ENCODE assay signal across 23 cellular contexts in genomic region chr7:41819645-41820044, GRCh38.
DNase-seq lines count a peak whose midpoint lies in the region; ATAC-seq, FAIRE-seq and TF ChIP-seq lines count a peak whose summit lies in the region.
"Had no signal": no experiment of that assay in that cellular context is flagged by ENCODE, and none has a peak within 500 bp of the region (broad histone marks: within the 10 kb centered on the region; RNA-seq: fewer than 3 reads in every experiment).

No MANE protein-coding gene starts in this region.

- no peak for TF ChIP-seq POLR2A in transverse colon (IDR thresholded peaks at IDR 0.05)

- POLR2A ChIA-PET in SK-N-SH (lab: Yijun Ruan, JAX): no interaction called here

- no peaks in the 10 kb centered on the region for H3K27me3 Mint-ChIP-seq in osteocyte (ENCODE audit: unreplicated experiment)
- H3K27me3 Mint-ChIP-seq: CD4-positive, CD25-positive, alpha-beta regulatory T cell had no signal

- ATAC-seq in SK-N-SH treated with all-trans-retinoic acid at 6 μM for 48 hours: no peak
- ATAC-seq: CD8-positive, alpha-beta T cell; HCT116 had no signal

- peaks cover 6% of the 10 kb centered on the region for H3F3A ChIP-seq in SK-N-SH (replicated peaks; ENCODE audit: insufficient read depth)

- no peak overlapping the region for H3K9ac ChIP-seq in SK-N-SH
- H3K9ac ChIP-seq: BLaER1, GM23248 had no signal

- no peak overlapping the region for H2AFZ ChIP-seq in SK-N-SH (ENCODE audit: low read depth)
- H2AFZ ChIP-seq: GM23248 had no signal

- no peaks in the 10 kb centered on the region for H4K20me1 ChIP-seq in SK-N-SH (ENCODE audit: insufficient read depth)
- H4K20me1 ChIP-seq: BLaER1 had no signal

- H3K9me3 Mint-ChIP-seq in osteocyte (ENCODE audit: unreplicated experiment): peaks cover 11% of the 10 kb centered on the region
- H3K9me3 Mint-ChIP-seq: CD8-positive, alpha-beta T cell had no signal

- peaks cover 16% of the 10 kb centered on the region; the same call in 1 of the 2 replicates for H3K9me3 ChIP-seq in SK-N-SH
- no peaks in the 10 kb centered on the region for H3K9me3 ChIP-seq in transverse colon
- H3K9me3 ChIP-seq in right atrium auricular region: peaks cover 0 to 5% of the 10 kb centered on the region in 2 donors
- H3K9me3 ChIP-seq: Caco-2 had no signal

- peak overlapping the region; percentile 5 for H3K4me3 Mint-ChIP-seq in osteocyte (ENCODE audit: unreplicated experiment)
- H3K4me3 Mint-ChIP-seq: B cell; CD4-positive, CD25-positive, alpha-beta regulatory T cell; CD8-positive, alpha-beta T cell; H9 had no signal

- TF ChIP-seq EP300 in SK-N-SH (IDR thresholded peaks at IDR 0.05; ENCODE audit: borderline replicate concordance in 1 of 2, low read depth in 1 of 2, low read length in 1 of 2) (no peak), transverse colon (IDR thresholded peaks at IDR 0.05; ENCODE audit: low read depth) (no peak)

- 36% methylated on average over 1 of the region's 1 CpG for WGBS in SK-N-SH (ENCODE audit: low lambda C conversion rate)
- WGBS in transverse colon (ENCODE audit: low coverage in 1 of 2), 2 donors: 92 to 100% methylated on average over 1 of the region's 1 CpG

- CTCF ChIA-PET in SK-N-SH (lab: Yijun Ruan, JAX): no interaction called here

- no peak overlapping the region for H3K27ac ChIP-seq in SK-N-SH (ENCODE audit: low read depth in 2 of 2, low read length in 1 of 2)
- H3K27ac ChIP-seq in transverse colon: no peak overlapping the region
- H3K27ac ChIP-seq in right atrium auricular region: no peak overlapping the region
- H3K27ac ChIP-seq: 22Rv1, BLaER1, C4-2B, GM23248 had no signal

- H3K27me3 ChIP-seq in SK-N-SH (ENCODE audit: insufficient read depth) (no peaks in the 10 kb centered on the region), transverse colon (no peaks in the 10 kb centered on the region), right atrium auricular region (no peaks in the 10 kb centered on the region)
- H3K27me3 ChIP-seq: BLaER1 had no signal

- peaks cover 86% of the 10 kb centered on the region for H3K4me1 Mint-ChIP-seq in osteocyte (ENCODE audit: unreplicated experiment)

- in situ Hi-C loops in transverse colon (cut with MboI; ENCODE audit: low pct_ligation_motif_present in 1 of 4, low pct_unique_long_range_greater_than_20kb in 1 of 4, low sequenced_read_pairs in 3 of 4): no loop called here

- H3K9me2 ChIP-seq in SK-N-SH: no peaks in the 10 kb centered on the region

- TF ChIP-seq CTCF in SK-N-SH (IDR thresholded peaks at IDR 0.05) (no peak), osteocyte (IDR thresholded peaks at IDR 0.05) (no peak), transverse colon (IDR thresholded peaks at IDR 0.05) (no peak), right atrium auricular region (IDR thresholded peaks at IDR 0.05) (no peak)

- H3K4me2 ChIP-seq in SK-N-SH: no peak overlapping the region
- H3K4me2 ChIP-seq: BLaER1 had no signal

- no peak overlapping the region for H3K4me3 ChIP-seq in SK-N-SH (ENCODE audit: low read depth in 2 of 2, low read length in 1 of 2)
- no peak overlapping the region for H3K4me3 ChIP-seq in transverse colon
- no peak overlapping the region for H3K4me3 ChIP-seq in right atrium auricular region
- H3K4me3 ChIP-seq: BLaER1, GM23248 had no signal

- intact Hi-C loops in transverse colon (cut with DNase I; ENCODE audit: low total_unique reads): no loop called here

- H3K27ac Mint-ChIP-seq in osteocyte (ENCODE audit: unreplicated experiment): peak overlapping the region; percentile 91
- H3K27ac Mint-ChIP-seq: B cell; CD4-positive, CD25-positive, alpha-beta regulatory T cell; CD8-positive, alpha-beta T cell; H9 had no signal

- H3K4me1 ChIP-seq in SK-N-SH (ENCODE audit: control insufficient read depth in 1 of 2, insufficient read depth in 2 of 2, low read depth in 1 of 2, low read length in 1 of 2) (peaks cover 0 to 31% of the 10 kb centered on the region in 2 experiments; a peak in 1 of 4 replicates), transverse colon (no peaks in the 10 kb centered on the region), right atrium auricular region (no peaks in the 10 kb centered on the region)
- H3K4me1 ChIP-seq: Caco-2 had no signal

- H3K36me3 Mint-ChIP-seq in osteocyte (ENCODE audit: unreplicated experiment): peaks cover 11% of the 10 kb centered on the region
- H3K36me3 Mint-ChIP-seq: CD4-positive, CD25-positive, alpha-beta regulatory T cell; CD8-positive, alpha-beta T cell had no signal

- peak; percentile 41 for FAIRE-seq in endometrium (lab: Jason Lieb, UNC)
- FAIRE-seq: A204.1, G401.6, GM12892, H1 had no signal

- H3K36me3 ChIP-seq in SK-N-SH (replicated peaks in 1 of 2; ENCODE audit: control insufficient read depth in 1 of 2, insufficient read depth in 2 of 2, low read length in 1 of 2): peaks cover 0 to 3% of the 10 kb centered on the region in 2 experiments
- H3K36me3 ChIP-seq in transverse colon: no peaks in the 10 kb centered on the region
- no peaks in the 10 kb centered on the region for H3K36me3 ChIP-seq in right atrium auricular region
- H3K36me3 ChIP-seq: BLaER1 had no signal

- no peak for DNase-seq in SK-N-SH
- DNase-seq in osteocyte (ENCODE audit: extremely low spot score, unreplicated experiment): no peak
- DNase-seq in transverse colon: no peak
- no peak for DNase-seq in NCI-H2227 treated with DMSO at 0.1 percent for 48 hours (lab: John Stamatoyannopoulos, UW)
- DNase-seq in right atrium auricular region (ENCODE audit: low spot score): no peak
- DNase-seq: Caco-2; CD4-positive, CD25-positive, alpha-beta regulatory T cell; CD8-positive, alpha-beta T cell; DMS153; DND-41; GM23248; H9 had no signal

- H3K79me2 ChIP-seq in SK-N-SH (ENCODE audit: insufficient read depth): no peaks in the 10 kb centered on the region

- TF ChIP-seq RAD21 in SK-N-SH (IDR thresholded peaks at IDR 0.05; ENCODE audit: low read length): no peak

TF ChIP-seq in SK-N-SH treated with all-trans-retinoic acid at 6 μM for 48 hours, 23 proteins besides CTCF, POLR2A, EP300 and RAD21:
- TF ChIP-seq CREB5 (CRISPR knock-in tag; IDR thresholded peaks at IDR 0.05; ENCODE audit: low read depth) (no peak), ZFP30 (CRISPR knock-in tag; IDR thresholded peaks at IDR 0.05) (peak; percentile 95), ZC3H10 (CRISPR knock-in tag; IDR thresholded peaks at IDR 0.05) (no peak), CSRNP3 (CRISPR knock-in tag; IDR thresholded peaks at IDR 0.05) (no peak)

TF ChIP-seq in SK-N-SH, 30 proteins besides CTCF, POLR2A, EP300 and RAD21:
- TF ChIP-seq FOXJ3 (CRISPR knock-in tag; IDR thresholded peaks at IDR 0.05): no peak
- TF ChIP-seq, protein P1, sequence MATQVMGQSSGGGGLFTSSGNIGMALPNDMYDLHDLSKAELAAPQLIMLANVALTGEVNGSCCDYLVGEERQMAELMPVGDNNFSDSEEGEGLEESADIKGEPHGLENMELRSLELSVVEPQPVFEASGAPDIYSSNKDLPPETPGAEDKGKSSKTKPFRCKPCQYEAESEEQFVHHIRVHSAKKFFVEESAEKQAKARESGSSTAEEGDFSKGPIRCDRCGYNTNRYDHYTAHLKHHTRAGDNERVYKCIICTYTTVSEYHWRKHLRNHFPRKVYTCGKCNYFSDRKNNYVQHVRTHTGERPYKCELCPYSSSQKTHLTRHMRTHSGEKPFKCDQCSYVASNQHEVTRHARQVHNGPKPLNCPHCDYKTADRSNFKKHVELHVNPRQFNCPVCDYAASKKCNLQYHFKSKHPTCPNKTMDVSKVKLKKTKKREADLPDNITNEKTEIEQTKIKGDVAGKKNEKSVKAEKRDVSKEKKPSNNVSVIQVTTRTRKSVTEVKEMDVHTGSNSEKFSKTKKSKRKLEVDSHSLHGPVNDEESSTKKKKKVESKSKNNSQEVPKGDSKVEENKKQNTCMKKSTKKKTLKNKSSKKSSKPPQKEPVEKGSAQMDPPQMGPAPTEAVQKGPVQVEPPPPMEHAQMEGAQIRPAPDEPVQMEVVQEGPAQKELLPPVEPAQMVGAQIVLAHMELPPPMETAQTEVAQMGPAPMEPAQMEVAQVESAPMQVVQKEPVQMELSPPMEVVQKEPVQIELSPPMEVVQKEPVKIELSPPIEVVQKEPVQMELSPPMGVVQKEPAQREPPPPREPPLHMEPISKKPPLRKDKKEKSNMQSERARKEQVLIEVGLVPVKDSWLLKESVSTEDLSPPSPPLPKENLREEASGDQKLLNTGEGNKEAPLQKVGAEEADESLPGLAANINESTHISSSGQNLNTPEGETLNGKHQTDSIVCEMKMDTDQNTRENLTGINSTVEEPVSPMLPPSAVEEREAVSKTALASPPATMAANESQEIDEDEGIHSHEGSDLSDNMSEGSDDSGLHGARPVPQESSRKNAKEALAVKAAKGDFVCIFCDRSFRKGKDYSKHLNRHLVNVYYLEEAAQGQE (IDR thresholded peaks at IDR 0.05; ENCODE audit: low read depth, low read length): no peak
- TF ChIP-seq MXI1 (IDR thresholded peaks at IDR 0.05; ENCODE audit: low read depth, low read length): no peak
- no peak for TF ChIP-seq GATA2 (CRISPR knock-in tag; IDR thresholded peaks at IDR 0.05)
- TF ChIP-seq TAF1 (IDR thresholded peaks at IDR 0.05; ENCODE audit: borderline replicate concordance, low read depth, low read length): no peak
- no peak for TF ChIP-seq RCOR1 (IDR thresholded peaks at IDR 0.05; ENCODE audit: low read length)
- no peak for TF ChIP-seq TCF12 (IDR thresholded peaks at IDR 0.05)
- TF ChIP-seq CHD2 (IDR thresholded peaks at IDR 0.05; ENCODE audit: low read length, partially characterized antibody): no peak
- no peak for TF ChIP-seq IRF3 (IDR thresholded peaks at IDR 0.05; ENCODE audit: low read depth, low read length)
- TF ChIP-seq NFIC (IDR thresholded peaks at IDR 0.05; ENCODE audit: borderline replicate concordance): no peak
- TF ChIP-seq ELF1 (IDR thresholded peaks at IDR 0.05): no peak
- TF ChIP-seq, protein P2, sequence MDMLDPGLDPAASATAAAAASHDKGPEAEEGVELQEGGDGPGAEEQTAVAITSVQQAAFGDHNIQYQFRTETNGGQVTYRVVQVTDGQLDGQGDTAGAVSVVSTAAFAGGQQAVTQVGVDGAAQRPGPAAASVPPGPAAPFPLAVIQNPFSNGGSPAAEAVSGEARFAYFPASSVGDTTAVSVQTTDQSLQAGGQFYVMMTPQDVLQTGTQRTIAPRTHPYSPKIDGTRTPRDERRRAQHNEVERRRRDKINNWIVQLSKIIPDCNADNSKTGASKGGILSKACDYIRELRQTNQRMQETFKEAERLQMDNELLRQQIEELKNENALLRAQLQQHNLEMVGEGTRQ (IDR thresholded peaks at IDR 0.05; ENCODE audit: borderline replicate concordance, low read depth, low read length): no peak
